In genomic region chr20:4122931-4123330, GRCh38 we compare ENCODE assay signal across 31 cellular contexts.
"Had no signal": no experiment of that assay in that cellular context is flagged by ENCODE, and none has a peak within 500 bp of the region (broad histone marks: within the 10 kb centered on the region; RNA-seq: fewer than 3 reads in every experiment).

No MANE protein-coding gene starts in this region.

- H3K27ac Mint-ChIP-seq: mesothelial cell of epicardium; natural killer cell; nephron progenitor cell; neural progenitor cell; stimulated activated effector memory CD8-positive, alpha-beta T cell treated with anti-CD3 and anti-CD28 coated beads, Interleukin-12 subunit alpha, Interleukin-12 subunit beta, amount 100 ng/mL, for 72 hours; stimulated activated naive CD8-positive, alpha-beta T cell treated with anti-CD3 and anti-CD28 coated beads, Interleukin-15, Interleukin-2, amounts not matched to agents 100 ng/mL and 50 ng/mL, for 24 hours had no signal

- H3K4me2 ChIP-seq: hepatocyte, neural progenitor cell had no signal

- H3K27ac ChIP-seq: heart right ventricle, hepatocyte, lower lobe of right lung, neural progenitor cell, ovary, prostate gland, skin epidermis, suprapubic skin, thoracic aorta, tibial artery, upper lobe of right lung had no signal

- H3K79me2 ChIP-seq: hepatocyte had no signal

- H3K36me3 Mint-ChIP-seq: mesothelial cell of epicardium; natural killer cell; neural progenitor cell; stimulated activated effector memory CD8-positive, alpha-beta T cell treated with anti-CD3 and anti-CD28 coated beads, Interleukin-12 subunit alpha, Interleukin-12 subunit beta, amount 100 ng/mL, for 72 hours had no signal

- H3K36me3 ChIP-seq: heart right ventricle, lower lobe of right lung, neural progenitor cell, ovary, prostate gland, suprapubic skin, thoracic aorta, tibial artery, upper lobe of right lung had no signal

- H3K4me3 Mint-ChIP-seq: mesothelial cell of epicardium; naive B cell; natural killer cell; nephron progenitor cell; neural progenitor cell; stimulated activated effector memory CD8-positive, alpha-beta T cell treated with anti-CD3 and anti-CD28 coated beads, Interleukin-12 subunit alpha, Interleukin-12 subunit beta, amount 100 ng/mL, for 72 hours; stimulated activated naive CD8-positive, alpha-beta T cell treated with anti-CD3 and anti-CD28 coated beads, Interleukin-15, Interleukin-2, amounts not matched to agents 100 ng/mL and 50 ng/mL, for 24 hours had no signal

- H3K4me3 ChIP-seq: heart right ventricle, hepatocyte, lower lobe of right lung, neural progenitor cell, ovary, prostate gland, skin epidermis, suprapubic skin, thoracic aorta, tibial artery, upper lobe of right lung had no signal

- H3K4me1 Mint-ChIP-seq: natural killer cell; stimulated activated effector memory CD8-positive, alpha-beta T cell treated with anti-CD3 and anti-CD28 coated beads, Interleukin-12 subunit alpha, Interleukin-12 subunit beta, amount 100 ng/mL, for 72 hours had no signal

- H3K4me1 ChIP-seq: lower lobe of right lung, neural progenitor cell, prostate gland, suprapubic skin, tibial artery, upper lobe of right lung had no signal

- ATAC-seq: heart right ventricle; left lobe of liver; lower lobe of right lung; natural killer cell; sciatic nerve; stimulated activated effector memory CD8-positive, alpha-beta T cell treated with anti-CD3 and anti-CD28 coated beads, Interleukin-12 subunit alpha, Interleukin-12 subunit beta, amount 100 ng/mL, for 72 hours; upper lobe of right lung had no signal

- H3K9ac ChIP-seq: neural progenitor cell had no signal

- H2AFZ ChIP-seq: hepatocyte, neural progenitor cell had no signal

- FAIRE-seq: urothelium cell line had no signal

- H3K9me3 ChIP-seq: lower lobe of right lung, ovary, prostate gland, suprapubic skin, thoracic aorta, tibial artery, upper lobe of right lung had no signal

- H3K9me3 Mint-ChIP-seq: mesothelial cell of epicardium; natural killer cell; nephron progenitor cell; neural progenitor cell; stimulated activated effector memory CD8-positive, alpha-beta T cell treated with anti-CD3 and anti-CD28 coated beads, Interleukin-12 subunit alpha, Interleukin-12 subunit beta, amount 100 ng/mL, for 72 hours; stimulated activated naive CD8-positive, alpha-beta T cell treated with anti-CD3 and anti-CD28 coated beads, Interleukin-15, Interleukin-2, amounts not matched to agents 100 ng/mL and 50 ng/mL, for 24 hours had no signal

- DNase-seq: heart right ventricle; islet precursor cell; lower lobe of right lung; mammary epithelial cell; mesenchymal stem cell; naive B cell; natural killer cell; nephron progenitor cell; ovary; posterior cingulate gyrus; retina; stimulated activated CD4-positive, alpha-beta T cell treated with anti-CD3 and anti-CD28 coated beads, Interleukin-12 subunit alpha, Interleukin-12 subunit beta, amount 100 ng/mL, for 4 hours; stimulated activated CD4-positive, alpha-beta T cell treated with anti-CD3 and anti-CD28 coated beads, Interleukin-15, amount 100 ng/mL, for 24 hours; stimulated activated CD4-positive, alpha-beta T cell treated with anti-CD3 and anti-CD28 coated beads, Interleukin-2, amount 100 ng/mL, for 24 hours; stimulated activated CD4-positive, alpha-beta T cell treated with anti-CD3 and anti-CD28 coated beads, Interleukin-4, amount 100 ng/mL, for 1 hour; stimulated activated naive CD4-positive, alpha-beta T cell; tibial artery; trophoblast cell; upper lobe of right lung had no signal

- H3K27me3 ChIP-seq: hepatocyte, neural progenitor cell, ovary, upper lobe of right lung had no signal
